Comparison of ENCODE assay signal across 8 cellular contexts in genomic region chr12:45130881-45131281, GRCh38.
A peak's percentile ranks its signal among the peaks of the same experiment; 100 is the strongest.
DNase-seq lines count a peak whose midpoint lies in the region; ATAC-seq lines count a peak whose summit lies in the region.

No MANE protein-coding gene starts in this region.

- no peak overlapping the region for H3K4me3 Mint-ChIP-seq in activated T-helper 17 cell treated with anti-CD3 and anti-CD28 coated beads, Interleukin-2, amount 50 U/mL, for 72 hours

- no peak overlapping the region for H4K12ac ChIP-seq in trophoblast cell (ENCODE audit: low read depth, low read length)

- no peak overlapping the region for H3K4me3 ChIP-seq in trophoblast cell (ENCODE audit: low read depth, low read length)

- H3K4ac ChIP-seq in trophoblast cell (ENCODE audit: low read depth, low read length): no peak overlapping the region

- no peak overlapping the region for H3K27ac Mint-ChIP-seq in activated T-helper 17 cell treated with anti-CD3 and anti-CD28 coated beads, Interleukin-2, amount 50 U/mL, for 72 hours

- no peak overlapping the region for H2BK5ac ChIP-seq in trophoblast cell (ENCODE audit: low read depth, low read length, poor library complexity)

- no peak overlapping the region for H3K27ac ChIP-seq in trophoblast cell (ENCODE audit: low read depth, low read length)

- H3K79me1 ChIP-seq in trophoblast cell (ENCODE audit: low read length): no peaks in the 10 kb centered on the region

- ATAC-seq in GM19395 (IDR thresholded peaks at IDR 0.05; ENCODE audit: unreplicated experiment) (peak; percentile 85), HG03565 (IDR thresholded peaks at IDR 0.05; ENCODE audit: unreplicated experiment) (peak; percentile 92)
- peak; percentile 60 for ATAC-seq in activated T-helper 17 cell treated with anti-CD3 and anti-CD28 coated beads, Interleukin-2, amount 50 U/mL, for 72 hours (replicated peaks)

- no peaks in the 10 kb centered on the region for H3K36me3 ChIP-seq in trophoblast cell (ENCODE audit: control insufficient read depth in 1 of 2, insufficient read depth in 2 of 2, low read length in 2 of 2)

- no peak overlapping the region for H3K4me2 ChIP-seq in trophoblast cell (ENCODE audit: low read length)

- H3K14ac ChIP-seq in trophoblast cell (ENCODE audit: low read length): no peak overlapping the region

- no peaks in the 10 kb centered on the region for H3K9me3 ChIP-seq in trophoblast cell (ENCODE audit: insufficient read depth, low read depth, low read length)

- H3K9me3 Mint-ChIP-seq in activated T-helper 17 cell treated with anti-CD3 and anti-CD28 coated beads, Interleukin-2, amount 50 U/mL, for 72 hours: no peaks in the 10 kb centered on the region

- peak; percentile 73 for DNase-seq in DMS 273 (lab: John Stamatoyannopoulos, UW; ENCODE audit: unreplicated experiment)
- DNase-seq in NCI-H82 treated with DMSO at 0.1 percent for 48 hours (lab: John Stamatoyannopoulos, UW; ENCODE audit: unreplicated experiment): peak; percentile 44
- peak; percentile 30 for DNase-seq in germinal center (ENCODE audit: low spot score)
- peak; percentile 57 to 78 for DNase-seq in trophoblast cell
- no peak for DNase-seq in mesenteric fat pad (ENCODE audit: low spot score)

- H2AFZ ChIP-seq in trophoblast cell (ENCODE audit: insufficient read depth, low read length, poor library complexity): no peak overlapping the region

- no peak overlapping the region for H4K8ac ChIP-seq in trophoblast cell (ENCODE audit: low read depth, low read length)

- no peak overlapping the region for H2AK5ac ChIP-seq in trophoblast cell (ENCODE audit: low read length)

- peaks cover 3% of the 10 kb centered on the region in 2 experiments for H3K4me1 ChIP-seq in trophoblast cell (ENCODE audit: control insufficient read depth in 1 of 2, insufficient read depth in 2 of 2, low read length in 2 of 2)

- H4K91ac ChIP-seq in trophoblast cell (ENCODE audit: low read depth, low read length): no peak overlapping the region

- H3K18ac ChIP-seq in trophoblast cell (ENCODE audit: low read length): no peak overlapping the region

- no peaks in the 10 kb centered on the region for H3K4me1 Mint-ChIP-seq in activated T-helper 17 cell treated with anti-CD3 and anti-CD28 coated beads, Interleukin-2, amount 50 U/mL, for 72 hours

- no peak overlapping the region for H3K23ac ChIP-seq in trophoblast cell (ENCODE audit: low read length)

- peaks cover 19% of the 10 kb centered on the region for H3K27me3 Mint-ChIP-seq in activated T-helper 17 cell treated with anti-CD3 and anti-CD28 coated beads, Interleukin-2, amount 50 U/mL, for 72 hours

- no peaks in the 10 kb centered on the region for H3K27me3 ChIP-seq in trophoblast cell (ENCODE audit: insufficient read depth, low read length)

- H3K36me3 Mint-ChIP-seq in activated T-helper 17 cell treated with anti-CD3 and anti-CD28 coated beads, Interleukin-2, amount 50 U/mL, for 72 hours (ENCODE audit: low read depth): no peaks in the 10 kb centered on the region

- no CpG with 5 or more reads among the region's 3 CpGs for WGBS in trophoblast cell (ENCODE audit: extremely low coverage, insufficient coverage, insufficient read length)

- H3K79me2 ChIP-seq in trophoblast cell (ENCODE audit: control insufficient read depth, insufficient read depth, low read length, poor library complexity): no peaks in the 10 kb centered on the region

- no peak overlapping the region for H2BK12ac ChIP-seq in trophoblast cell (ENCODE audit: low read length)

- H3K9ac ChIP-seq in trophoblast cell (ENCODE audit: low read length): no peak overlapping the region

- no peak overlapping the region for H2BK120ac ChIP-seq in trophoblast cell (ENCODE audit: insufficient read depth, low read length, poor library complexity)
